9 cellular contexts compared by ENCODE assay signal in genomic region chr2:233857511-233858118, GRCh38. TPM values are rescaled to one million over a fixed set of nuclear protein-coding genes. Genes with fewer than 3 reads are reported as not detected.
DNase-seq lines count a peak whose midpoint lies in the region; ATAC-seq, FAIRE-seq and TF ChIP-seq lines count a peak whose summit lies in the region.
"Had no signal": no experiment of that assay in that cellular context is flagged by ENCODE, and none has a peak within 500 bp of the region (broad histone marks: within the 10 kb centered on the region; RNA-seq: fewer than 3 reads in every experiment).

No MANE protein-coding gene starts in this region.

- no peak overlapping the region for H3K27ac Mint-ChIP-seq in Calu3 (ENCODE audit: unreplicated experiment)

- H3K27me3 ChIP-seq in small intestine (ENCODE audit: control insufficient read depth in 2 of 2, insufficient read depth in 2 of 2, low read length in 2 of 2) = no peaks in the 10 kb centered on the region

- TF ChIP-seq CTCF in Calu3 (IDR thresholded peaks at IDR 0.05; ENCODE audit: unreplicated experiment) (peak; percentile 78), epithelial cell of esophagus (IDR thresholded peaks at IDR 0.05; ENCODE audit: insufficient read depth, low read depth, low read length, missing control alignments) (peak; percentile 74)

- H3K9me3 Mint-ChIP-seq in Calu3 (ENCODE audit: low read depth, unreplicated experiment) = no peaks in the 10 kb centered on the region

- WGBS in small intestine, 3 donors = 28 to 38% (median 36%) methylated on average over 9 of the region's 9 CpGs

- FAIRE-seq in small intestine (lab: Jason Lieb, UNC) = no peak
- FAIRE-seq: islet of Langerhans had no signal

- no TSS peak for BruUV-seq in Calu3 (replicated peaks; lab: Mats Ljungman, UMichigan)

- no peak overlapping the region for H3K4me3 ChIP-seq in epithelial cell of esophagus (ENCODE audit: low read length)
- no peak overlapping the region for H3K4me3 ChIP-seq in small intestine (ENCODE audit: low read depth in 1 of 2, low read length in 2 of 2)

- H3K4me1 ChIP-seq in small intestine (ENCODE audit: control insufficient read depth in 2 of 2, insufficient read depth in 1 of 2, low read depth in 1 of 2, low read length in 1 of 2) = no peaks in the 10 kb centered on the region

- CTCF ChIA-PET in Calu3 (lab: Charles Lee) = interaction anchor here (0.7 to 2.4 kb wide), 9 partner anchors 55 to 688 kb away, joined by 3 to 16 read pairs (median 4); no protein-coding TSS in a partner anchor

- no peak overlapping the region for H3K27ac ChIP-seq in small intestine (ENCODE audit: low read depth in 1 of 2, low read length in 1 of 2)

- peaks cover 14% of the 10 kb centered on the region for H3K4me1 Mint-ChIP-seq in Calu3 (ENCODE audit: low read depth, unreplicated experiment)

- no peak overlapping the region for H3K4me3 Mint-ChIP-seq in Calu3 (ENCODE audit: low read depth, unreplicated experiment)

- intact Hi-C loops in Calu3 (cut with micrococcal nuclease; ENCODE audit: unreplicated experiment) = loop anchor here (5.0 to 10.0 kb wide), 4 partner anchors 117 to 690 kb away; no protein-coding TSS in a partner anchor

- H3K9me3 ChIP-seq in small intestine (ENCODE audit: control insufficient read depth, low read depth) = no peaks in the 10 kb centered on the region

- DNase-seq in Calu3 = peak; percentile 83
- peak; percentile 46 for DNase-seq in M059J (ENCODE audit: low read depth)
- DNase-seq in activated CD4-positive, alpha-beta T cell treated with anti-CD3 and anti-CD28 coated beads for 1 hour = peak; percentile 26
- DNase-seq in epithelial cell of esophagus (ENCODE audit: low read depth) = peak; percentile 63
- DNase-seq in small intestine = peak; percentile 64
- DNase-seq in epidermal melanocyte (ENCODE audit: insufficient read length, low spot score) = no peak
- DNase-seq in NCI-H1105 (lab: John Stamatoyannopoulos, UW) = no peak

- H3K36me3 Mint-ChIP-seq in Calu3 (ENCODE audit: insufficient read depth, unreplicated experiment) = peaks cover 25% of the 10 kb centered on the region

- H3K36me3 ChIP-seq in small intestine (ENCODE audit: control insufficient read depth in 2 of 2, insufficient read depth in 2 of 2, low read length in 2 of 2) = no peaks in the 10 kb centered on the region

- no peaks in the 10 kb centered on the region for H3K27me3 Mint-ChIP-seq in Calu3 (ENCODE audit: unreplicated experiment)

- ATAC-seq in HG03039 (IDR thresholded peaks at IDR 0.05; ENCODE audit: unreplicated experiment) = no peak

RNA-seq across cellular contexts. Expression of gene HJURP, which starts 3.3 kb away (rescaled TPM):
- total RNA-seq in Calu3 (2022) = 58.5 and 71.0 TPM in 2 replicates
- total RNA-seq in M059J (2014; rRNA removed; shearing (Covaris generic)) = 58.4 and 80.4 TPM in 2 replicates
- 10 to 100 TPM in 1 of 3 donors, 1 to 10 TPM in 1, under 1 TPM in 1; 0.81 to 10.7 (median 1.1) TPM for polyA plus RNA-seq in small intestine

RNA-seq across cellular contexts. Expression of gene TRPM8, which starts 59.6 kb away (rescaled TPM):
- total RNA-seq in Calu3 (2022) = 1.1 and 1.5 TPM in 2 replicates
- 1.9 and 4.2 TPM in 2 replicates for total RNA-seq in M059J (2014; rRNA removed; shearing (Covaris generic))
- not detected for polyA plus RNA-seq in small intestine

Comparison
In these comparisons a context has a peak if more than half of its experiments do, and no peak if none do; other contexts are left out.
1. DNase-seq: peak in Calu3 (single experiment), M059J (single experiment), activated CD4-positive, alpha-beta T cell treated with anti-CD3 and anti-CD28 coated beads for 1 hour (single experiment), epithelial cell of esophagus (single experiment) and small intestine (single experiment); none in epidermal melanocyte (single experiment) and NCI-H1105 (single experiment).